ENCODE assay signal across 10 cellular contexts in genomic region chr17:19250421-19251141, GRCh38. TPM values are rescaled to one million over a fixed set of nuclear protein-coding genes. Genes with fewer than 3 reads are reported as not detected.
DNase-seq lines count a peak whose midpoint lies in the region; TF ChIP-seq lines count a peak whose summit lies in the region.
"Had no signal": no experiment of that assay in that cellular context is flagged by ENCODE, and none has a peak within 500 bp of the region (broad histone marks: within the 10 kb centered on the region; RNA-seq: fewer than 3 reads in every experiment).

No MANE protein-coding gene starts in this region.

- peaks cover 87% of the 10 kb centered on the region for H3K79me2 ChIP-seq in SK-N-SH (ENCODE audit: insufficient read depth)
- H3K79me2 ChIP-seq in PC-9 (ENCODE audit: low read depth), result peaks cover 90% of the 10 kb centered on the region
- H3K79me2 ChIP-seq in MM.1S (ENCODE audit: low read length), result peaks cover 31% of the 10 kb centered on the region

- BruUV-seq in PC-9 (replicated peaks; lab: Mats Ljungman, UMichigan), result no TSS peak

- no peak for TF ChIP-seq EP300 in SK-N-SH (IDR thresholded peaks at IDR 0.05; ENCODE audit: borderline replicate concordance in 1 of 2, low read depth in 1 of 2, low read length in 1 of 2)

- WGBS in SK-N-SH (ENCODE audit: low lambda C conversion rate), result 100% methylated on average over 1 of the region's 4 CpGs
- 15 to 21% methylated on average over 4 of the region's 4 CpGs for WGBS in esophagus squamous epithelium, 2 donors
- WGBS in thyroid gland, 2 donors, result 80 to 89% methylated on average over 1 to 4 of the region's 4 CpGs

- H3K4me3 ChIP-seq in SK-N-SH (ENCODE audit: low read depth in 2 of 2, low read length in 1 of 2) (no peak overlapping the region), esophagus squamous epithelium (no peak overlapping the region), thyroid gland (replicated peaks in 1 of 3) (no peak overlapping the region), PC-9 (no peak overlapping the region), MM.1S (ENCODE audit: low read length) (no peak overlapping the region)
- H3K4me3 ChIP-seq: GM12878, MG63 had no signal

- DNase-seq in SK-N-SH (peak; percentile 32), esophagus squamous epithelium (lab: John Stamatoyannopoulos, UW) (no peak), midbrain (lab: John Stamatoyannopoulos, UW) (peak; percentile 84), thyroid gland (peak; percentile 46 to 53), activated T-cell treated with anti-CD3 and anti-CD28 coated beads for 4 hours (no peak), PC-9 (no peak), MM.1S (no peak)
- no peak for DNase-seq in effector CD8-positive, alpha-beta T cell (lab: John Stamatoyannopoulos, UW)
- DNase-seq: MG63 had no signal

- H3K9me2 ChIP-seq in SK-N-SH (no peaks in the 10 kb centered on the region), PC-9 (ENCODE audit: insufficient read depth) (no peaks in the 10 kb centered on the region), MM.1S (replicated peaks; ENCODE audit: insufficient read depth, low read length) (no peaks in the 10 kb centered on the region)

- CTCF ChIA-PET in SK-N-SH (lab: Yijun Ruan, JAX) (interaction anchor here (1.5 kb wide), 1 partner anchor 10 kb away, joined by 5 read pairs; no protein-coding TSS in a partner anchor), PC-9 (lab: Charles Lee) (no interaction called here)

- H3F3A ChIP-seq in SK-N-SH (replicated peaks; ENCODE audit: insufficient read depth), result peaks cover 10% of the 10 kb centered on the region
- peaks cover 33% of the 10 kb centered on the region for H3F3A ChIP-seq in PC-9 (ENCODE audit: insufficient read depth, low read depth)
- H3F3A ChIP-seq in MM.1S (ENCODE audit: insufficient read depth, low read length), result no peaks in the 10 kb centered on the region

- H3K27ac ChIP-seq in SK-N-SH (ENCODE audit: low read depth in 2 of 2, low read length in 1 of 2) (no peak overlapping the region; a peak in 1 of 4 replicates), esophagus squamous epithelium (peak overlapping the region; percentile 47 to 92 (median 82)), thyroid gland (no peak overlapping the region), PC-9 (no peak overlapping the region), MM.1S (ENCODE audit: low read length) (no peak overlapping the region)

- TF ChIP-seq POLR2A in esophagus squamous epithelium (IDR thresholded peaks at IDR 0.05) (no peak), thyroid gland (IDR thresholded peaks at IDR 0.05) (no peak)

- H4K20me1 ChIP-seq in SK-N-SH (ENCODE audit: insufficient read depth), result peaks cover 68% of the 10 kb centered on the region
- peaks cover 38% of the 10 kb centered on the region for H4K20me1 ChIP-seq in PC-9 (ENCODE audit: insufficient read depth)
- no peaks in the 10 kb centered on the region for H4K20me1 ChIP-seq in MM.1S (ENCODE audit: insufficient read depth, low read length)

- H3K4me1 ChIP-seq in SK-N-SH (ENCODE audit: control insufficient read depth in 1 of 2, insufficient read depth in 2 of 2, low read depth in 1 of 2, low read length in 1 of 2) (peaks cover 20 to 29% of the 10 kb centered on the region in 2 experiments; a peak in 2 of 4 replicates), esophagus squamous epithelium (peaks cover 39 to 88% (median 52%) of the 10 kb centered on the region in 3 donors), thyroid gland (peaks cover 36 to 60% of the 10 kb centered on the region in 2 donors), PC-9 (replicated peaks; ENCODE audit: insufficient read depth) (peaks cover 38% of the 10 kb centered on the region), MM.1S (ENCODE audit: low read length) (no peaks in the 10 kb centered on the region)

- H3K27me3 ChIP-seq in SK-N-SH (ENCODE audit: insufficient read depth) (no peaks in the 10 kb centered on the region), esophagus squamous epithelium (no peaks in the 10 kb centered on the region), thyroid gland (no peaks in the 10 kb centered on the region), PC-9 (ENCODE audit: insufficient read depth, low read depth) (no peaks in the 10 kb centered on the region), MM.1S (replicated peaks; ENCODE audit: insufficient read depth, low read length) (no peaks in the 10 kb centered on the region)
- H3K27me3 ChIP-seq: MG63 had no signal

- intact Hi-C loops in esophagus squamous epithelium (cut with DNase I) (no loop called here), thyroid gland (cut with DNase I) (no loop called here), PC-9 (cut with micrococcal nuclease; ENCODE audit: unreplicated experiment) (no loop called here)

- H3K4me2 ChIP-seq in SK-N-SH (no peak overlapping the region), PC-9 (no peak overlapping the region), MM.1S (ENCODE audit: low read depth, low read length) (no peak overlapping the region)

- H3K9ac ChIP-seq in SK-N-SH, result no peak overlapping the region
- H3K9ac ChIP-seq in MM.1S (ENCODE audit: low read length), result no peak overlapping the region

- TF ChIP-seq RAD21 in SK-N-SH (IDR thresholded peaks at IDR 0.05; ENCODE audit: low read length), result no peak

- TF ChIP-seq CTCF in SK-N-SH (IDR thresholded peaks at IDR 0.05) (no peak), esophagus squamous epithelium (IDR thresholded peaks at IDR 0.05) (no peak), thyroid gland (IDR thresholded peaks at IDR 0.05) (no peak), PC-9 (conservative IDR thresholded peaks at IDR 0.05) (no peak), MM.1S (IDR thresholded peaks at IDR 0.05; ENCODE audit: low read length) (no peak)

- H3K36me3 ChIP-seq in SK-N-SH (replicated peaks in 1 of 2; ENCODE audit: control insufficient read depth in 1 of 2, insufficient read depth in 2 of 2, low read length in 1 of 2) (peaks cover 0 to 9% of the 10 kb centered on the region in 2 experiments), esophagus squamous epithelium (no peaks in the 10 kb centered on the region), thyroid gland (no peaks in the 10 kb centered on the region), PC-9 (ENCODE audit: low read depth) (no peaks in the 10 kb centered on the region), MM.1S (replicated peaks; ENCODE audit: insufficient read depth, low read length) (no peaks in the 10 kb centered on the region)
- H3K36me3 ChIP-seq: MG63 had no signal

- no peaks in the 10 kb centered on the region for H3K9me3 ChIP-seq in SK-N-SH
- no peaks in the 10 kb centered on the region for H3K9me3 ChIP-seq in esophagus squamous epithelium
- no peaks in the 10 kb centered on the region for H3K9me3 ChIP-seq in thyroid gland
- no peaks in the 10 kb centered on the region for H3K9me3 ChIP-seq in PC-9 (ENCODE audit: insufficient read depth, low read depth)
- H3K9me3 ChIP-seq in MM.1S (replicated peaks; ENCODE audit: insufficient read depth, low read length), result no peaks in the 10 kb centered on the region
- H3K9me3 ChIP-seq: MG63 had no signal

- POLR2A ChIA-PET in SK-N-SH (lab: Yijun Ruan, JAX) (interaction anchor here (1.8 kb wide), 1 partner anchor 398 kb away, joined by 4 read pairs; the partner anchor contains the start of gene ALDH3A2), PC-9 (lab: Charles Lee; ENCODE audit: unreplicated experiment) (no interaction called here)

- H2AFZ ChIP-seq in SK-N-SH (ENCODE audit: low read depth) (no peak overlapping the region), PC-9 (no peak overlapping the region), MM.1S (ENCODE audit: low read length) (no peak overlapping the region)

TF ChIP-seq in SK-N-SH, 30 proteins besides CTCF, POLR2A, EP300 and RAD21 (continues in another document):
- TF ChIP-seq TCF12 (IDR thresholded peaks at IDR 0.05), result no peak
- no peak for TF ChIP-seq GATA2 (CRISPR knock-in tag; IDR thresholded peaks at IDR 0.05)
- no peak for TF ChIP-seq USF2 (IDR thresholded peaks at IDR 0.05; ENCODE audit: borderline replicate concordance, low read depth, low read length)
- no peak for TF ChIP-seq REST (IDR thresholded peaks at IDR 0.05; ENCODE audit: low read depth, low read length)
- TF ChIP-seq RCOR1 (IDR thresholded peaks at IDR 0.05; ENCODE audit: low read length), result no peak

RNA-seq across cellular contexts. Expression of gene EPN2, which starts 13.4 kb away (rescaled TPM):
- polyA plus RNA-seq in SK-N-SH (2012; rRNA removed), result 34.5 and 38.9 TPM in 2 replicates
- polyA plus RNA-seq in SK-N-SH (2012; cell fraction: cytosol; rRNA removed), result 22.2 and 27.3 TPM in 2 replicates
- 53.5 and 63.0 TPM in 2 replicates for polyA plus RNA-seq in SK-N-SH (2012; cell fraction: nucleus; rRNA removed)
- total RNA-seq in esophagus squamous epithelium (10 to 100 TPM; 24.2 to 61.4 (median 56.1) TPM), thyroid gland (10 to 100 TPM; 21.8 to 32.3 (median 24.7) TPM), PC-9 (2021) (113 TPM in 2 replicates)

Comparison
In these comparisons a context has a peak if more than half of its experiments do, and no peak if none do; other contexts are left out.
1. DNase-seq: peak in SK-N-SH (single experiment), midbrain (single experiment) and thyroid gland (2 of 2); none in esophagus squamous epithelium (single experiment), effector CD8-positive, alpha-beta T cell (single experiment), activated T-cell treated with anti-CD3 and anti-CD28 coated beads for 4 hours (single experiment), PC-9 (0 of 2) and MM.1S (single experiment).
2. H3K27ac ChIP-seq: peak in esophagus squamous epithelium (4 of 4); none in SK-N-SH (0 of 2), thyroid gland (0 of 3), PC-9 (single experiment) and MM.1S (single experiment).